ENCODE assay signal across 8 cellular contexts in the genomic region with DNA sequence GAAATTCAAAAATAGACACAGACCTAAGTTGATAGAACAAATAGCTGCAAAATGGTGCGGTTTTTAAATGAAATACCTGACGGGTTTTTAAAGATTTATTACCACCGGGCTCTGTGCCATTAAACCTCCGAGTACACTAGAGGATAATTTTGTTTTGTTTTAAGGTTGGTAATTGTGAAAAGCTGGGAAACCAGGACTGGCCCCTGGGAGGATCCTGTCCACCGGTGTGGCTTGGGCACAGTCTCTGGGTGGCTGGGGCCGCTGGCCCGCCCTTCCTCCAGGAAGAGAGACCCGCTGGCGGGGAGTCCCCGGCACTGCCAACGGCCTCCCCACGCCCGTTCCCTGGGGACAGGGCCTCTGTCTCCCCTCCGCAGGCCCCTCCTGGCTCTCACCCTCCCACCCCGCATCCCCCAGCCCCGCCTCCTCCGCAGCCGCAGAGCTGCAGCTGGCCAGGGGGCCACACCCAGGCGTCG. TPM values are rescaled to one million over a fixed set of nuclear protein-coding genes. Genes with fewer than 3 reads are reported as not detected.
DNase-seq lines count a peak whose midpoint lies in the region; ATAC-seq and TF ChIP-seq lines count a peak whose summit lies in the region.

No MANE protein-coding gene starts in this region.

- peak; percentile 43 for ATAC-seq in GM21360 (IDR thresholded peaks at IDR 0.05; ENCODE audit: unreplicated experiment)
- no peak for ATAC-seq in thoracic aorta (ENCODE audit: insufficient number of reproducible peaks, low FRiP score, low read depth)

- DNase-seq in COLO668 (lab: John Stamatoyannopoulos, UW; ENCODE audit: unreplicated experiment) (peak; percentile 42), adipocyte (ENCODE audit: low read depth) (peak; percentile 21), iPS-NIHi7 (ENCODE audit: extremely low spot score) (peak; percentile 61), thoracic aorta (ENCODE audit: low spot score) (no peak), glomerular visceral epithelial cell (ENCODE audit: extremely low spot score) (no peak), NCI-H1694 (lab: John Stamatoyannopoulos, UW) (no peak)

- H3K4me1 ChIP-seq in adipocyte (ENCODE audit: control insufficient read depth, insufficient read depth, low read length) (peaks cover 24% of the 10 kb centered on the region), thoracic aorta (ENCODE audit: control insufficient read depth in 1 of 2, low read depth in 2 of 2) (peaks cover 6 to 33% of the 10 kb centered on the region in 2 donors)

- H3K27ac ChIP-seq in KOPT-K1 (ENCODE audit: low read depth, low read length, poor library complexity, severe bottlenecking) (peak overlapping the region; percentile 71), thoracic aorta (peak overlapping the region; percentile 6 to 47)

- H3K4me3 ChIP-seq in adipocyte (ENCODE audit: low read length) (peak overlapping the region; percentile 30), thoracic aorta (peak overlapping the region; percentile 90)

- TF ChIP-seq CTCF in thoracic aorta (IDR thresholded peaks at IDR 0.05): no peak

- H3K27me3 ChIP-seq in adipocyte (replicated peaks; ENCODE audit: control insufficient read depth, insufficient read depth, low read length): no peaks in the 10 kb centered on the region
- H3K27me3 ChIP-seq in thoracic aorta (replicated peaks; ENCODE audit: insufficient read depth): no peaks in the 10 kb centered on the region

- no peak overlapping the region for H3K9ac ChIP-seq in adipocyte (ENCODE audit: low read length)

- H3K9me3 ChIP-seq in KOPT-K1 (ENCODE audit: insufficient read depth, low read length, poor library complexity, severe bottlenecking): no peaks in the 10 kb centered on the region
- H3K9me3 ChIP-seq in adipocyte (ENCODE audit: control insufficient read depth, low read length): no peaks in the 10 kb centered on the region
- no peaks in the 10 kb centered on the region for H3K9me3 ChIP-seq in thoracic aorta

- H3K36me3 ChIP-seq in KOPT-K1 (ENCODE audit: insufficient read depth, low read length): no peaks in the 10 kb centered on the region
- no peaks in the 10 kb centered on the region for H3K36me3 ChIP-seq in adipocyte (ENCODE audit: control insufficient read depth, insufficient read depth, low read length, severe bottlenecking)
- no peaks in the 10 kb centered on the region for H3K36me3 ChIP-seq in thoracic aorta

RNA-seq across cellular contexts. Expression of a gene that starts 13.8 kb away (rescaled TPM):
- 1 to 10 TPM; 3.5 to 6.9 TPM for total RNA-seq in thoracic aorta

RNA-seq across cellular contexts. Expression of a gene that starts 37.8 kb away (rescaled TPM):
- total RNA-seq in thoracic aorta: not detected

RNA-seq across cellular contexts. Expression of a gene that starts 37.8 kb away (rescaled TPM):
- total RNA-seq in thoracic aorta: 1 to 10 TPM in 1 of 2 donors, not detected in 1; 1.1 TPM

Comparison
In these comparisons a context has a peak if more than half of its experiments do, and no peak if none do; other contexts are left out.
1. DNase-seq: peak in COLO668 (single experiment), adipocyte (single experiment) and iPS-NIHi7 (single experiment); none in thoracic aorta (single experiment), glomerular visceral epithelial cell (single experiment) and NCI-H1694 (single experiment).